Comparison of ENCODE assay signal across 8 cellular contexts in genomic region chrX:50747471-50747900, GRCh38.
DNase-seq lines count a peak whose midpoint lies in the region; ATAC-seq and TF ChIP-seq lines count a peak whose summit lies in the region.

No MANE protein-coding gene starts in this region.

- intact Hi-C loops in heart left ventricle (cut with DNase I): loop anchor here (1.0 to 10.0 kb wide), 9 partner anchors 45 to 241 kb away; no protein-coding TSS in a partner anchor
- intact Hi-C loops in Right ventricle myocardium inferior (cut with DNase I): loop anchor here (2.0 to 10.0 kb wide), 3 partner anchors 67 to 240 kb away; partner anchors contain the start of gene SHROOM4
- intact Hi-C loops in testis (cut with DNase I; ENCODE audit: low total_unique reads): no loop called here

- H3K9me3 ChIP-seq in heart left ventricle: no peaks in the 10 kb centered on the region
- no peaks in the 10 kb centered on the region for H3K9me3 ChIP-seq in Peyer's patch
- no peaks in the 10 kb centered on the region for H3K9me3 ChIP-seq in testis

- ATAC-seq in heart left ventricle: no peak
- ATAC-seq in Right ventricle myocardium inferior: no peak
- ATAC-seq in GM18505 (IDR thresholded peaks at IDR 0.05; ENCODE audit: unreplicated experiment): no peak

- H3K4me1 ChIP-seq in heart left ventricle (no peaks in the 10 kb centered on the region), Peyer's patch (no peaks in the 10 kb centered on the region), testis (no peaks in the 10 kb centered on the region)

- TF ChIP-seq POLR2A in heart left ventricle (IDR thresholded peaks at IDR 0.05) (no peak), Peyer's patch (IDR thresholded peaks at IDR 0.05) (no peak), testis (IDR thresholded peaks at IDR 0.05) (no peak), GM18505 (IDR thresholded peaks at IDR 0.05; ENCODE audit: borderline replicate concordance, extremely low read depth, insufficient read depth, insufficient read length) (no peak)

- H3K36me3 ChIP-seq in heart left ventricle: no peaks in the 10 kb centered on the region
- H3K36me3 ChIP-seq in Peyer's patch: no peaks in the 10 kb centered on the region
- H3K36me3 ChIP-seq in testis (ENCODE audit: low read depth, missing control alignments): no peaks in the 10 kb centered on the region

- peaks cover 0 to 24% (median 0%) of the 10 kb centered on the region in 9 donors for H3K27me3 ChIP-seq in heart left ventricle
- H3K27me3 ChIP-seq in Peyer's patch: no peaks in the 10 kb centered on the region
- no peaks in the 10 kb centered on the region for H3K27me3 ChIP-seq in testis

- H3K4me3 ChIP-seq in heart left ventricle: no peak overlapping the region
- no peak overlapping the region for H3K4me3 ChIP-seq in Peyer's patch
- no peak overlapping the region for H3K4me3 ChIP-seq in testis

- H3K27ac ChIP-seq in heart left ventricle: no peak overlapping the region
- H3K27ac ChIP-seq in Peyer's patch: no peak overlapping the region
- no peak overlapping the region for H3K27ac ChIP-seq in testis

- 38 to 96% (median 73%) methylated on average over 1 of the region's 1 CpG for WGBS in heart left ventricle, 4 donors
- WGBS in testis, 2 donors: 88 to 89% methylated on average over 1 of the region's 1 CpG

- DNase-seq in heart left ventricle: peak in 3 of 5 donors; percentile 7 to 33 (median 14)
- no peak for DNase-seq in Right ventricle myocardium inferior (ENCODE audit: missing footprints)
- no peak for DNase-seq in Peyer's patch
- DNase-seq in germinal center (ENCODE audit: low spot score): peak; percentile 2
- no peak for DNase-seq in testis
- no peak for DNase-seq in NCI-H2196 (lab: John Stamatoyannopoulos, UW; ENCODE audit: unreplicated experiment)
- no peak for DNase-seq in activated T-cell treated with anti-CD3 and anti-CD28 coated beads for 4 hours

- peak; percentile 44 to 71 (median 60) for TF ChIP-seq CTCF in heart left ventricle (IDR thresholded peaks at IDR 0.05)
- peak in 5 of 6 experiments; percentile 6 to 73 (median 60) for TF ChIP-seq CTCF in Peyer's patch (IDR thresholded peaks at IDR 0.05)
- TF ChIP-seq CTCF in testis (IDR thresholded peaks at IDR 0.05): peak in 2 of 3 experiments; percentile 28 to 38

Comparison
In these comparisons a context has a peak if more than half of its experiments do, and no peak if none do; other contexts are left out.
1. DNase-seq: peak in heart left ventricle (3 of 5) and germinal center (single experiment); none in Right ventricle myocardium inferior (single experiment), Peyer's patch (0 of 3), testis (single experiment), NCI-H2196 (single experiment) and activated T-cell treated with anti-CD3 and anti-CD28 coated beads for 4 hours (single experiment).
2. Peak in every context shown above with its lines, with median percentiles within 50 percentile points of each other: CTCF ChIP-seq.